Comparison of ENCODE assay signal across 11 cellular contexts in the genomic region with DNA sequence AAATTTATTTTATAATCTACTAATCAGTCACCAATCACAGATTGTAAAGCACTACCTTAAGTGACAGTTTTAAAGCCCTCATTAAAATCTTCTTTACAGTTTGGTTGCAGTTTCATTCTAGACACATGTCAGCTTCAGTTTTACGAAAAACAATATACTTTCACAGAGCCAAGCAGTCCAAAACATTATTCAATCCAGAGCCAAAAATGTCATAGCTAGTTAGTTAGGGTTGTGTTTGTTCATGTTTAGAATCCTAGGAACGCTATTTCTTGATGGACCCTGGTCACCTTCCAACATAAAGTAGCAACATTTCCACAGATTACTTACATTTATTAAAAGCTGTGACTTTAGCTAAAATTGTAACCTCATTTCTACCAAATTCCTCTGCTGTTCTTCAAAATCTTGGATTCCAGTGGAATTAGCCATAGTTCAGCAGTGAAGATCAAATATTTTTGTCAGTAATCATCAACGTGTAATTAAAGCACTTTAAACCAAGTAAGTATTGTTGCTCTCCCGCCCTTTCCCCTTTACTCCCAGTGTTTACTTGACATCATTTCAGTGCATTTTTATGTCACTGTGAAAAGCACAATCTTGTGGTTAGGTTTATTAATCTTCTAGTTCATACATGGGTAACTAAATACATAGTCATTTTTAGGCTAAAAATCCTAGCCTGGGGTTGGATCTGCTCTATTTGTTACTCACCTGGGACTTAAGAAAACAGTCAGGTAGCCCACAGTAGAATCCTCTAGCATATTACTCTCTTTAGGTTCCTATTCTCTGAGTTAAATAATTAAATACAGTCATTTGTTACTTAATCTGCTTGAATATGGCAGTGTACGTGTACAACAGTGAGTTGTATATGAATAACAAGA.
DNase-seq lines count a peak whose midpoint lies in the region; ATAC-seq, FAIRE-seq and TF ChIP-seq lines count a peak whose summit lies in the region.
"Had no signal": no experiment of that assay in that cellular context is flagged by ENCODE, and none has a peak within 500 bp of the region (broad histone marks: within the 10 kb centered on the region; RNA-seq: fewer than 3 reads in every experiment).

No MANE protein-coding gene starts in this region.

- intact Hi-C loops in aorta (cut with DNase I) = no loop called here

- H4K20me1 ChIP-seq in fibroblast of lung (ENCODE audit: control insufficient read depth, extremely low read depth, insufficient read depth, low read length) = no peaks in the 10 kb centered on the region

- H3K4me1 ChIP-seq in fibroblast of lung (ENCODE audit: control insufficient read depth, extremely low read depth, insufficient read depth, low read length) = peaks cover 15% of the 10 kb centered on the region
- H3K4me1 ChIP-seq in aorta (ENCODE audit: control insufficient read depth in 1 of 2, insufficient read depth in 2 of 2, low read length in 2 of 2) = peaks cover 2 to 4% of the 10 kb centered on the region in 2 donors

- no peaks in the 10 kb centered on the region for H3K27me3 ChIP-seq in fibroblast of lung (ENCODE audit: control insufficient read depth, insufficient read depth, low read length)
- H3K27me3 ChIP-seq in aorta (ENCODE audit: control insufficient read depth in 1 of 2, insufficient read depth in 2 of 2, low read length in 1 of 2) = no peaks in the 10 kb centered on the region

- 41 to 43% methylated on average over 5 of the region's 5 CpGs for WGBS in aorta, 2 donors

- H3K4me2 ChIP-seq in fibroblast of lung (ENCODE audit: extremely low read depth, insufficient read depth, low read length) = peak overlapping the region; percentile 79

- ATAC-seq in GM18498 (IDR thresholded peaks at IDR 0.05; ENCODE audit: unreplicated experiment) (peak; percentile 66), aorta (ENCODE audit: low FRiP score) (no peak)

- FAIRE-seq in RCC 7860 (lab: Jason Lieb, UNC) = peak; percentile 81

- TF ChIP-seq CTCF in fibroblast of lung (conservative IDR thresholded peaks at IDR 0.05 in 1 of 2, IDR thresholded peaks at IDR 0.05 in 1 of 2; ENCODE audit: low read depth in 1 of 2, low read length in 2 of 2) (no peak), retinal pigment epithelial cell (conservative IDR thresholded peaks at IDR 0.05; ENCODE audit: low read depth, low read length) (no peak)

- H3K27ac ChIP-seq in fibroblast of lung (ENCODE audit: insufficient read depth, low read length) (peak overlapping the region; percentile 38), aorta (ENCODE audit: low read depth in 1 of 2, low read length in 2 of 2) (no peak overlapping the region)

- no peak overlapping the region for H3K9ac ChIP-seq in fibroblast of lung (ENCODE audit: insufficient read depth, low read length)

- peaks cover 49% of the 10 kb centered on the region for H3K79me2 ChIP-seq in fibroblast of lung (ENCODE audit: control insufficient read depth, insufficient read depth, low read length)

- DNase-seq in RCC 7860 (ENCODE audit: low spot score) (peak; percentile 45), fibroblast of lung (ENCODE audit: low read depth in 2 of 2) (peak; percentile 45 to 86), retinal pigment epithelial cell (ENCODE audit: low read depth) (peak; percentile 66), aorta (no peak), NCI-H526 (lab: John Stamatoyannopoulos, UW) (no peak), MV-4-11 (lab: John Stamatoyannopoulos, UW) (no peak)
- DNase-seq: activated CD4-positive, CD25-positive, alpha-beta regulatory T cell treated with anti-CD3 and anti-CD28 coated beads, Interleukin-2, amount 50 U/mL, for 72 hours; activated gamma-delta T cell treated with Interleukin-2 at 50 U/mL for 16 hours; endodermal cell; NCI-H1694 had no signal

- no peak overlapping the region for H2AFZ ChIP-seq in fibroblast of lung (ENCODE audit: low read length)

- H3K4me3 ChIP-seq in fibroblast of lung (replicated peaks in 1 of 4; ENCODE audit: control extremely low read depth in 1 of 4, insufficient read depth in 1 of 4, low read depth in 3 of 4, low read length in 4 of 4) (peak overlapping the region in 2 of 4 experiments; percentile 1 to 30), retinal pigment epithelial cell (ENCODE audit: low read length) (no peak overlapping the region), aorta (ENCODE audit: low read length in 2 of 2) (no peak overlapping the region)

- H3K9me3 ChIP-seq in fibroblast of lung (ENCODE audit: control insufficient read depth, insufficient read depth, low read depth, low read length) (no peaks in the 10 kb centered on the region), aorta (ENCODE audit: control insufficient read depth, low read length) (no peaks in the 10 kb centered on the region)

- H3K36me3 ChIP-seq in fibroblast of lung (ENCODE audit: control insufficient read depth, insufficient read depth, low read length) (no peaks in the 10 kb centered on the region), aorta (ENCODE audit: control insufficient read depth in 1 of 2, insufficient read depth in 2 of 2, low read length in 1 of 2) (no peaks in the 10 kb centered on the region)

Comparison
In these comparisons a context has a peak if more than half of its experiments do, and no peak if none do; other contexts are left out.
1. DNase-seq: peak in RCC 7860 (single experiment), fibroblast of lung (2 of 2) and retinal pigment epithelial cell (single experiment); none in aorta (0 of 2), NCI-H526 (0 of 2) and MV-4-11 (single experiment).